Comparison of ENCODE assay signal across 8 cellular contexts in the genomic region with DNA sequence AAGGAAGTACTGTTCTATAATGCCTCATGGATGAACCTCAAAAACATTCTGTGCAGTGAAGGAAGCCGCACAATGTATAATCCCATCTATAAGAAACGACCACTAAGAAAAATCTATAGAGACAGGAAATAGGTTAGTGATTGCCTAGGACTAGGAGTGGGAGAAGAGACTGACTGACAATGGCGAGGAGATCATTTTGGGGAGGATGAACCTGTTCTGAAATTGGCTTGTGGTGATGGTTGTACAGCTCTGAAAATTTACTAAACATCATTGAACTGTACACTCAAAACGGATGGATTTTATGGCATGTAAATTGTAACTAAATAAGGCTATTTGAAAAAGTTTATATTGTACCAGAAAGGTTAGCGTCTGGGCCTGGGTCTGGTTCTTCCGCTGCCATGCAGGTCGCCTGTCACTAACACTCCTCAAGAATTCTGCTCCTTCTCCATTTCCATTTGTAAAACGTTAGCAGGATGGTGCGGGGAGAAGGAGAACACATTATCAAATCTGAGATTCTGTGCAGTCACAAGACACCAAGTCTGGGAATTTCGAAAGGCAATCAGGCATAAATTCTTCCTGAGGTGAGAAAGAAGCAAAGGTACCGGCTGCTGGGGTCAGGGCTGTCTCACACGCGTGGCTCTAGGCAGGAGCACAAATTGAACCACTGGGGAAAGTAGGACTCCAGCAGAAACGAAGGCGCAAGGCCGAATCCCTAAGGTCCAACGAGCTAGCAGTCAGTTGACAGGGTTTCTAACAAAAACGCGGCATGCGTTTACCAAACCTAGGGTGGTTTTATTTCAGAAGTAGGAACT. TPM values are rescaled to one million over a fixed set of nuclear protein-coding genes. Genes with fewer than 3 reads are reported as not detected.
DNase-seq lines count a peak whose midpoint lies in the region; ATAC-seq and TF ChIP-seq lines count a peak whose summit lies in the region.

No MANE protein-coding gene starts in this region.

- peaks cover 8% of the 10 kb centered on the region for H3K36me3 ChIP-seq in A673 (ENCODE audit: insufficient read depth, low read length, poor library complexity, severe bottlenecking)
- no peaks in the 10 kb centered on the region for H3K36me3 ChIP-seq in HAP-1 (replicated peaks)
- no peaks in the 10 kb centered on the region for H3K36me3 ChIP-seq in ascending aorta
- no peaks in the 10 kb centered on the region for H3K36me3 ChIP-seq in mucosa of rectum (ENCODE audit: control insufficient read depth in 2 of 2, insufficient read depth in 2 of 2, low read length in 2 of 2)

- in situ Hi-C loops in HAP-1 (cut with MboI; ENCODE audit: low sequenced_read_pairs) = no loop called here

- CTCF ChIA-PET in A673 (lab: Charles Lee) = no interaction called here

- H3K9me3 ChIP-seq in A673 (ENCODE audit: low read depth, low read length, poor library complexity, severe bottlenecking) (no peaks in the 10 kb centered on the region), HAP-1 (no peaks in the 10 kb centered on the region), ascending aorta (no peaks in the 10 kb centered on the region), mucosa of rectum (ENCODE audit: control insufficient read depth in 2 of 2, low read length in 2 of 2) (no peaks in the 10 kb centered on the region)

- H3K27me3 ChIP-seq in A673 (replicated peaks; ENCODE audit: insufficient read depth, low read depth, low read length, poor library complexity) = no peaks in the 10 kb centered on the region
- H3K27me3 ChIP-seq in HAP-1 (ENCODE audit: low read depth) = no peaks in the 10 kb centered on the region
- H3K27me3 ChIP-seq in ascending aorta = peaks cover 14% of the 10 kb centered on the region
- peaks cover 15 to 23% of the 10 kb centered on the region in 2 donors for H3K27me3 ChIP-seq in mucosa of rectum (ENCODE audit: control insufficient read depth in 2 of 2, insufficient read depth in 2 of 2, low read length in 2 of 2)

- intact Hi-C loops in A673 (cut with micrococcal nuclease; ENCODE audit: unreplicated experiment) (no loop called here), ascending aorta (cut with DNase I) (no loop called here)

- DNase-seq in A673 (ENCODE audit: low spot score) (peak; percentile 4), HAP-1 (ENCODE audit: low spot score in 2 of 2) (no peak), ascending aorta (ENCODE audit: low spot score in 2 of 2) (no peak), activated gamma-delta T cell treated with Interleukin-2 at 50 U/mL for 16 hours (no peak), globus pallidus (ENCODE audit: low spot score) (no peak)

- no TSS peak for BruUV-seq in A673 (replicated peaks; lab: Mats Ljungman, UMichigan)

- TF ChIP-seq CTCF in A673 (conservative IDR thresholded peaks at IDR 0.05; ENCODE audit: low read depth, low read length) (no peak), ascending aorta (IDR thresholded peaks at IDR 0.05) (no peak)

- H3K4me3 ChIP-seq in A673 (ENCODE audit: low read depth, low read length, poor library complexity, severe bottlenecking) (peak overlapping the region; percentile 79), HAP-1 (peak overlapping the region; percentile 49; the same call in 1 of the 2 replicates), ascending aorta (peak overlapping the region; percentile 66 to 69), mucosa of rectum (ENCODE audit: low read length in 2 of 2) (peak overlapping the region; percentile 44 to 61)

- H3K4me1 ChIP-seq in A673 (ENCODE audit: insufficient read depth, low read length, poor library complexity, severe bottlenecking) (peaks cover 10% of the 10 kb centered on the region), HAP-1 (peaks cover 3% of the 10 kb centered on the region), ascending aorta (peaks cover 2 to 8% of the 10 kb centered on the region in 2 donors), mucosa of rectum (ENCODE audit: control insufficient read depth in 2 of 2, insufficient read depth in 2 of 2, low read length in 2 of 2) (peaks cover 5 to 9% of the 10 kb centered on the region in 2 donors)

- H3K9ac ChIP-seq in mucosa of rectum (ENCODE audit: low read depth in 1 of 2, low read length in 2 of 2) = peak overlapping the region in 1 of 2 donors; percentile 44

- ATAC-seq in GM18870 (IDR thresholded peaks at IDR 0.05; ENCODE audit: unreplicated experiment) (no peak), GM19463 (IDR thresholded peaks at IDR 0.05; ENCODE audit: unreplicated experiment) (no peak)

- POLR2A ChIA-PET in A673 (lab: Charles Lee; ENCODE audit: low non-redundant PET) = no interaction called here

- peak overlapping the region; percentile 81 for H3K27ac ChIP-seq in A673 (ENCODE audit: low read depth, low read length, poor library complexity, severe bottlenecking)
- no peak overlapping the region for H3K27ac ChIP-seq in ascending aorta
- H3K27ac ChIP-seq in mucosa of rectum (ENCODE audit: low read depth in 2 of 2, low read length in 2 of 2) = no peak overlapping the region

RNA-seq across cellular contexts. Expression of a gene that starts 0.8 kb away (rescaled TPM):
- 70.8 and 87.6 TPM in 2 replicates for total RNA-seq in A673 (2021)
- total RNA-seq in ascending aorta = 0.11 TPM

Comparison
In these comparisons a context has a peak if more than half of its experiments do, and no peak if none do; other contexts are left out.
1. RNA of a gene that starts 0.8 kb away (total RNA-seq): 70.8 to 87.6 TPM in A673; 0.11 TPM in ascending aorta (single experiment); every median in the first group is over 10 times any median in the second.
2. Peak in every context shown above with its lines, with median percentiles within 50 percentile points of each other: H3K4me3 ChIP-seq.